Comparison of ENCODE assay signal across 1 cellular context in the genomic region with DNA sequence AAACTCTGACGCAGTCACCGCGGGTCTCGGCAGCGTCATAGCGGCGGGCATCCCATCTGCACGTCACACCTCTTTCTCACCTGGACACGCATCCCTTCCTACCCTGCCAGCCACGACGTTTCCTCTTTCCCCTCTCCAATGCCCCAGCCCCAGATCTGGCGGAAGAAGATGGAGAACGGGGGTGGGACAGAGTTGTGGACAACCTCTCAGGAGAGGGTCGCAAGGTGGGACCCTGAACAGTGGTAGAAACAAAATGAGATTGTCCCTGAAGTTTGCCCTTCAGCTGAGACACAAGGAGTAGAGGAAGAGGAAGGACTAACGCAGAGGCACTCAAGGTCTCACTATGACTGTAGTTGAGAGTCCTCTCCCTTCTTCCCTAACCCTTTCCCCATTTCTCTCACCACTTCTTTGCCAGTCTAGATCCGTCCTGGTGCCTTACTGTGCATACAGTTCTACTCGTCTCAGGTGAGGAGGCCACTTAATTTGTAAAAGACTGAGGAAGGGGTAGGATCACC.
TF ChIP-seq lines count a peak whose summit lies in the region.

No MANE protein-coding gene starts in this region.

TF ChIP-seq in HepG2, 621 proteins besides CTCF, POLR2A, EP300 and RAD21 (continued from another document and continues in another):
- TF ChIP-seq, protein P1, sequence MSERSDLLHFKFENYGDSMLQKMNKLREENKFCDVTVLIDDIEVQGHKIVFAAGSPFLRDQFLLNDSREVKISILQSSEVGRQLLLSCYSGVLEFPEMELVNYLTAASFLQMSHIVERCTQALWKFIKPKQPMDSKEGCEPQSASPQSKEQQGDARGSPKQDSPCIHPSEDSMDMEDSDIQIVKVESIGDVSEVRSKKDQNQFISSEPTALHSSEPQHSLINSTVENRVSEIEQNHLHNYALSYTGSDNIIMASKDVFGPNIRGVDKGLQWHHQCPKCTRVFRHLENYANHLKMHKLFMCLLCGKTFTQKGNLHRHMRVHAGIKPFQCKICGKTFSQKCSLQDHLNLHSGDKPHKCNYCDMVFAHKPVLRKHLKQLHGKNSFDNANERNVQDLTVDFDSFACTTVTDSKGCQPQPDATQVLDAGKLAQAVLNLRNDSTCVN (CRISPR knock-in tag; IDR thresholded peaks at IDR 0.05; ENCODE audit: borderline replicate concordance): 0 out of 2 replicates have a peak, but pooled peaks have one; percentile 20
- TF ChIP-seq NR1H2 (CRISPR knock-in tag; IDR thresholded peaks at IDR 0.05; ENCODE audit: borderline replicate concordance, low read depth): peak; percentile 85; the same call in 1 of the 2 replicates
- TF ChIP-seq, protein P2, sequence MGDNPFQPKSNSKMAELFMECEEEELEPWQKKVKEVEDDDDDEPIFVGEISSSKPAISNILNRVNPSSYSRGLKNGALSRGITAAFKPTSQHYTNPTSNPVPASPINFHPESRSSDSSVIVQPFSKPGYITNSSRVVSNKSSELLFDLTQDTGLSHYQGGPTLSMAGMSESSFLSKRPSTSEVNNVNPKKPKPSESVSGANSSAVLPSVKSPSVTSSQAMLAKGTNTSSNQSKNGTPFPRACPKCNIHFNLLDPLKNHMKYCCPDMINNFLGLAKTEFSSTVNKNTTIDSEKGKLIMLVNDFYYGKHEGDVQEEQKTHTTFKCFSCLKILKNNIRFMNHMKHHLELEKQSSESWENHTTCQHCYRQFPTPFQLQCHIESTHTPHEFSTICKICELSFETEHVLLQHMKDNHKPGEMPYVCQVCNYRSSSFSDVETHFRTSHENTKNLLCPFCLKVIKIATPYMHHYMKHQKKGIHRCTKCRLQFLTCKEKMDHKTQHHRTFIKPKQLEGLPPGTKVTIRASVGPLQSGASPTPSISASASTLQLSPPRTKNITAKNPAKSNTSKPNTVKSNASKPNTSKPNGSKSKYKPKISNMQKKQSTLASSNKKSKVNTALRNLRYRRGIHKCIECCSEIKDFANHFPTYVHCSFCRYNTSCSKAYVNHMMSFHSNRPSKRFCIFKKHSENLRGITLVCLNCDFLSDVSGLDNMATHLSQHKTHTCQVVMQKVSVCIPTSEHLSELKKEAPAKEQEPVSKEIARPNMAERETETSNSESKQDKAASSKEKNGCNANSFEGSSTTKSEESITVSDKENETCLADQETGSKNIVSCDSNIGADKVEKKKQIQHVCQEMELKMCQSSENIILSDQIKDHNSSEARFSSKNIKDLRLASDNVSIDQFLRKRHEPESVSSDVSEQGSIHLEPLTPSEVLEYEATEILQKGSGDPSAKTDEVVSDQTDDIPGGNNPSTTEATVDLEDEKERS (CRISPR knock-in tag; IDR thresholded peaks at IDR 0.05): peak; percentile 39; the same call in 1 of the 2 replicates
- no peak for TF ChIP-seq HOXA5 (CRISPR knock-in tag; IDR thresholded peaks at IDR 0.05)
- TF ChIP-seq CREM (IDR thresholded peaks at IDR 0.05): peak; percentile 40; the same call in 1 of the 2 replicates
- no peak for TF ChIP-seq CREM (CRISPR knock-in tag; IDR thresholded peaks at IDR 0.05)
- peak; percentile 0 for TF ChIP-seq YY1 (IDR thresholded peaks at IDR 0.05; ENCODE audit: insufficient read depth, insufficient replicate concordance, low read depth, low read length)
- peak; percentile 95 for TF ChIP-seq ZBTB21 (CRISPR knock-in tag; IDR thresholded peaks at IDR 0.05)
- peak; percentile 2; the same call in 1 of the 2 replicates for TF ChIP-seq HDAC1 (CRISPR knock-in tag; IDR thresholded peaks at IDR 0.05)
- TF ChIP-seq SOX6 (IDR thresholded peaks at IDR 0.05): no peak
- no peak for TF ChIP-seq SOX6 (CRISPR knock-in tag; IDR thresholded peaks at IDR 0.05)
- 0 out of 2 replicates have a peak, but pooled peaks have one; percentile 74 for TF ChIP-seq HIVEP1 (CRISPR knock-in tag; IDR thresholded peaks at IDR 0.05)
- TF ChIP-seq ZNF83 (CRISPR knock-in tag; IDR thresholded peaks at IDR 0.05; ENCODE audit: borderline replicate concordance): 0 out of 2 replicates have a peak, but pooled peaks have one; percentile 60
- peak; percentile 58; the same call in 1 of the 2 replicates for TF ChIP-seq ZBTB7B (CRISPR knock-in tag; IDR thresholded peaks at IDR 0.05)
- TF ChIP-seq, protein P3, sequence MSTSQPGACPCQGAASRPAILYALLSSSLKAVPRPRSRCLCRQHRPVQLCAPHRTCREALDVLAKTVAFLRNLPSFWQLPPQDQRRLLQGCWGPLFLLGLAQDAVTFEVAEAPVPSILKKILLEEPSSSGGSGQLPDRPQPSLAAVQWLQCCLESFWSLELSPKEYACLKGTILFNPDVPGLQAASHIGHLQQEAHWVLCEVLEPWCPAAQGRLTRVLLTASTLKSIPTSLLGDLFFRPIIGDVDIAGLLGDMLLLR (CRISPR knock-in tag; IDR thresholded peaks at IDR 0.05): peak; percentile 4; the same call in 1 of the 2 replicates
- TF ChIP-seq MZF1 (CRISPR knock-in tag; IDR thresholded peaks at IDR 0.05; ENCODE audit: borderline replicate concordance): 0 out of 2 replicates have a peak, but pooled peaks have one; percentile 16
- TF ChIP-seq, protein P4, sequence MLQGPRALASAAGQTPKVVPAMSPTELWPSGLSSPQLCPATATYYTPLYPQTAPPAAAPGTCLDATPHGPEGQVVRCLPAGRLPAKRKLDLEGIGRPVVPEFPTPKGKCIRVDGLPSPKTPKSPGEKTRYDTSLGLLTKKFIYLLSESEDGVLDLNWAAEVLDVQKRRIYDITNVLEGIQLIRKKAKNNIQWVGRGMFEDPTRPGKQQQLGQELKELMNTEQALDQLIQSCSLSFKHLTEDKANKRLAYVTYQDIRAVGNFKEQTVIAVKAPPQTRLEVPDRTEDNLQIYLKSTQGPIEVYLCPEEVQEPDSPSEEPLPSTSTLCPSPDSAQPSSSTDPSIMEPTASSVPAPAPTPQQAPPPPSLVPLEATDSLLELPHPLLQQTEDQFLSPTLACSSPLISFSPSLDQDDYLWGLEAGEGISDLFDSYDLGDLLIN (CRISPR knock-in tag; IDR thresholded peaks at IDR 0.05; ENCODE audit: borderline replicate concordance): peak; percentile 48; the same call in 1 of the 2 replicates
- TF ChIP-seq ZNF331 (CRISPR knock-in tag; IDR thresholded peaks at IDR 0.05): no peak
- TF ChIP-seq, protein P5, sequence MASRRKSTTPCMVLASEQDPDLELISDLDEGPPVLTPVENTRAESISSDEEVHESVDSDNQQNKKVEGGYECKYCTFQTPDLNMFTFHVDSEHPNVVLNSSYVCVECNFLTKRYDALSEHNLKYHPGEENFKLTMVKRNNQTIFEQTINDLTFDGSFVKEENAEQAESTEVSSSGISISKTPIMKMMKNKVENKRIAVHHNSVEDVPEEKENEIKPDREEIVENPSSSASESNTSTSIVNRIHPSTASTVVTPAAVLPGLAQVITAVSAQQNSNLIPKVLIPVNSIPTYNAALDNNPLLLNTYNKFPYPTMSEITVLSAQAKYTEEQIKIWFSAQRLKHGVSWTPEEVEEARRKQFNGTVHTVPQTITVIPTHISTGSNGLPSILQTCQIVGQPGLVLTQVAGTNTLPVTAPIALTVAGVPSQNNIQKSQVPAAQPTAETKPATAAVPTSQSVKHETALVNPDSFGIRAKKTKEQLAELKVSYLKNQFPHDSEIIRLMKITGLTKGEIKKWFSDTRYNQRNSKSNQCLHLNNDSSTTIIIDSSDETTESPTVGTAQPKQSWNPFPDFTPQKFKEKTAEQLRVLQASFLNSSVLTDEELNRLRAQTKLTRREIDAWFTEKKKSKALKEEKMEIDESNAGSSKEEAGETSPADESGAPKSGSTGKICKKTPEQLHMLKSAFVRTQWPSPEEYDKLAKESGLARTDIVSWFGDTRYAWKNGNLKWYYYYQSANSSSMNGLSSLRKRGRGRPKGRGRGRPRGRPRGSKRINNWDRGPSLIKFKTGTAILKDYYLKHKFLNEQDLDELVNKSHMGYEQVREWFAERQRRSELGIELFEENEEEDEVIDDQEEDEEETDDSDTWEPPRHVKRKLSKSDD (CRISPR knock-in tag; IDR thresholded peaks at IDR 0.05; ENCODE audit: low read depth): peak; percentile 94; the same call in 1 of the 2 replicates
- TF ChIP-seq, protein P6, sequence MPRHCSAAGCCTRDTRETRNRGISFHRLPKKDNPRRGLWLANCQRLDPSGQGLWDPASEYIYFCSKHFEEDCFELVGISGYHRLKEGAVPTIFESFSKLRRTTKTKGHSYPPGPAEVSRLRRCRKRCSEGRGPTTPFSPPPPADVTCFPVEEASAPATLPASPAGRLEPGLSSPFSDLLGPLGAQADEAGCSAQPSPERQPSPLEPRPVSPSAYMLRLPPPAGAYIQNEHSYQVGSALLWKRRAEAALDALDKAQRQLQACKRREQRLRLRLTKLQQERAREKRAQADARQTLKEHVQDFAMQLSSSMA (CRISPR knock-in tag; IDR thresholded peaks at IDR 0.05): no peak
- TF ChIP-seq, protein P7, sequence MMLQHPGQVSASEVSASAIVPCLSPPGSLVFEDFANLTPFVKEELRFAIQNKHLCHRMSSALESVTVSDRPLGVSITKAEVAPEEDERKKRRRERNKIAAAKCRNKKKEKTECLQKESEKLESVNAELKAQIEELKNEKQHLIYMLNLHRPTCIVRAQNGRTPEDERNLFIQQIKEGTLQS (CRISPR knock-in tag; IDR thresholded peaks at IDR 0.05): peak; percentile 62; the same call in 1 of the 2 replicates
- TF ChIP-seq HOXA3 (CRISPR knock-in tag; IDR thresholded peaks at IDR 0.05): peak; percentile 93; the same call in 1 of the 2 replicates
- TF ChIP-seq, protein P8, sequence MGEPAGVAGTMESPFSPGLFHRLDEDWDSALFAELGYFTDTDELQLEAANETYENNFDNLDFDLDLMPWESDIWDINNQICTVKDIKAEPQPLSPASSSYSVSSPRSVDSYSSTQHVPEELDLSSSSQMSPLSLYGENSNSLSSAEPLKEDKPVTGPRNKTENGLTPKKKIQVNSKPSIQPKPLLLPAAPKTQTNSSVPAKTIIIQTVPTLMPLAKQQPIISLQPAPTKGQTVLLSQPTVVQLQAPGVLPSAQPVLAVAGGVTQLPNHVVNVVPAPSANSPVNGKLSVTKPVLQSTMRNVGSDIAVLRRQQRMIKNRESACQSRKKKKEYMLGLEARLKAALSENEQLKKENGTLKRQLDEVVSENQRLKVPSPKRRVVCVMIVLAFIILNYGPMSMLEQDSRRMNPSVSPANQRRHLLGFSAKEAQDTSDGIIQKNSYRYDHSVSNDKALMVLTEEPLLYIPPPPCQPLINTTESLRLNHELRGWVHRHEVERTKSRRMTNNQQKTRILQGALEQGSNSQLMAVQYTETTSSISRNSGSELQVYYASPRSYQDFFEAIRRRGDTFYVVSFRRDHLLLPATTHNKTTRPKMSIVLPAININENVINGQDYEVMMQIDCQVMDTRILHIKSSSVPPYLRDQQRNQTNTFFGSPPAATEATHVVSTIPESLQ (CRISPR knock-in tag; conservative IDR thresholded peaks at IDR 0.05): no peak
- TF ChIP-seq KDM3A (CRISPR knock-in tag; IDR thresholded peaks at IDR 0.05; ENCODE audit: low read depth): peak; percentile 9; the same call in 1 of the 2 replicates
- TF ChIP-seq FOXA1 (IDR thresholded peaks at IDR 0.05): no peak
- TF ChIP-seq FOXA1 (CRISPR knock-in tag; IDR thresholded peaks at IDR 0.05): 0 out of 2 replicates have a peak, but pooled peaks have one; percentile 31
- peak; percentile 81 for TF ChIP-seq ZBTB7A (CRISPR knock-in tag; IDR thresholded peaks at IDR 0.05)
- TF ChIP-seq, protein P9, sequence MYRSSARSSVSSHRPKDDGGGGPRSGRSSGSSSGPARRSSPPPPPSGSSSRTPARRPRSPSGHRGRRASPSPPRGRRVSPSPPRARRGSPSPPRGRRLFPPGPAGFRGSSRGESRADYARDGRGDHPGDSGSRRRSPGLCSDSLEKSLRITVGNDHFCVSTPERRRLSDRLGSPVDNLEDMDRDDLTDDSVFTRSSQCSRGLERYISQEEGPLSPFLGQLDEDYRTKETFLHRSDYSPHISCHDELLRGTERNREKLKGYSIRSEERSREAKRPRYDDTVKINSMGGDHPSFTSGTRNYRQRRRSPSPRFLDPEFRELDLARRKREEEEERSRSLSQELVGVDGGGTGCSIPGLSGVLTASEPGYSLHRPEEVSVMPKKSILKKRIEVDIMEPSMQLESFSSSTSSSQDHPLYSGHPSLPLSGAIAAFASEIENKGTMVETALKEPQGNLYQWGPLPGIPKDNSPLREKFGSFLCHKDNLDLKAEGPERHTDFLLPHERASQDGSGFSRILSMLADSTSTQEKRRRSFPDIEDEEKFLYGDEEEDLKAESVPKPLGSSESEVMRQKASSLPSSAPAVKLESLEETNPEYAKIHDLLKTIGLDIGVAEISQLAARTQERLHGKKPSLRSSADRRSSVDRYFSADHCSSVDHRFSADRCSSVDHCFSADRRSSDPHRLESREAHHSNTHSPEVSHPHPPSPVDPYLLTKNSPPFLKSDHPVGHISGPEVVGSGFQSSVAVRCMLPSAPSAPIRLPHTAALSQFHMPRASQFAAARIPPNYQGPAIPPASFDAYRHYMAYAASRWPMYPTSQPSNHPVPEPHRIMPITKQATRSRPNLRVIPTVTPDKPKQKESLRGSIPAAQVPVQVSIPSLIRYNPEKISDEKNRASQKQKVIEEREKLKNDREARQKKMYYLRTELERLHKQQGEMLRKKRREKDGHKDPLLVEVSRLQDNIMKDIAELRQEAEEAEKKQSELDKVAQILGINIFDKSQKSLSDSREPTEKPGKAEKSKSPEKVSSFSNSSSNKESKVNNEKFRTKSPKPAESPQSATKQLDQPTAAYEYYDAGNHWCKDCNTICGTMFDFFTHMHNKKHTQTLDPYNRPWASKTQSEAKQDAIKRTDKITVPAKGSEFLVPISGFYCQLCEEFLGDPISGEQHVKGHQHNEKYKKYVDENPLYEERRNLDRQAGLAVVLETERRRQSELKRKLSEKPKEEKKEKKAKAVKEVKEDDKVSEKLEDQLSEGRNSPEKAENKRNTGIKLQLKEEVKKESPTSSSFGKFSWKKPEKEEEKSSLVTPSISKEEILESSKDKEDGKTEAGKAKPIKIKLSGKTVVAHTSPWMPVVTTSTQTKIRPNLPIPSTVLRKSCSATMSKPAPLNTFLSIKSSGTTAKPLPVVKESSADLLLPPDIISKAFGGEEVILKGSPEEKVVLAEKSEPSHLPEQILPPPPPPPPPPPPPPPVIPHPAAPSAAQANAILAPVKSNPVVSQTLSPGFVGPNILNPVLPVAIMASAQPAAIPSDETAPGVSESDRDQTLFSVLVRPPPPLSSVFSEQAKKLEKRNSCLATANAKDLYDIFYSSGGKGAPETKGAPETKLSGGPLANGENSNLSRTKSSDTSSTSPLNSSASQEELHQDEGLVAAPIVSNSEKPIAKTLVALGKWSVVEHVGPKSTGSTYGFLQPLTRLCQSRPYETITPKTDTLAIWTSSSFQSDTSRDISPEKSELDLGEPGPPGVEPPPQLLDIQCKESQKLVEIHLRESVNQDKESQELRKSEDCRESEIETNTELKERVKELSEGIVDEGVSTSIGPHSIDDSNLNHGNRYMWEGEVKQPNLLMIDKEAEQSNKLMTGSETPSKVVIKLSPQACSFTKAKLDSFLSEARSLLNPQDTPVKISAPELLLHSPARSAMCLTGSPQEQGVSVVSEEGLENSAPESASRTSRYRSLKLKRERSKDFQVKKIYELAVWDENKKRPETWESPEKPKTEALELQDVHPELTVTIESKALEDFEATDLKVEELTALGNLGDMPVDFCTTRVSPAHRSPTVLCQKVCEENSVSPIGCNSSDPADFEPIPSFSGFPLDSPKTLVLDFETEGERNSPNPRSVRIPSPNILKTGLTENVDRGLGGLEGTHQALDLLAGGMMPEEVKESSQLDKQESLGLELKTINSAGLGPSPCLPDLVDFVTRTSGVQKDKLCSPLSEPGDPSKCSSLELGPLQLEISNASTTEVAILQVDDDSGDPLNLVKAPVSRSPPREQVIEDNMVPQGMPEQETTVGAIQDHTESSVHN (CRISPR knock-in tag; IDR thresholded peaks at IDR 0.05): 0 out of 2 replicates have a peak, but pooled peaks have one; percentile 40
- TF ChIP-seq ZSCAN20 (CRISPR knock-in tag; IDR thresholded peaks at IDR 0.05; ENCODE audit: borderline replicate concordance): no peak
- 0 out of 2 replicates have a peak, but pooled peaks have one; percentile 19 for TF ChIP-seq KLF13 (CRISPR knock-in tag; IDR thresholded peaks at IDR 0.05)
- peak; percentile 68; the same call in 1 of the 2 replicates for TF ChIP-seq ZNF12 (CRISPR knock-in tag; IDR thresholded peaks at IDR 0.05)
- TF ChIP-seq RFX1 (IDR thresholded peaks at IDR 0.05): 0 out of 2 replicates have a peak, but pooled peaks have one; percentile 35
- TF ChIP-seq ZNF776 (CRISPR knock-in tag; IDR thresholded peaks at IDR 0.05): 0 out of 2 replicates have a peak, but pooled peaks have one; percentile 2
- 0 out of 2 replicates have a peak, but pooled peaks have one; percentile 6 for TF ChIP-seq SALL1 (CRISPR knock-in tag; IDR thresholded peaks at IDR 0.05)
